Comparison of ENCODE assay signal across 24 cellular contexts in the genomic region with DNA sequence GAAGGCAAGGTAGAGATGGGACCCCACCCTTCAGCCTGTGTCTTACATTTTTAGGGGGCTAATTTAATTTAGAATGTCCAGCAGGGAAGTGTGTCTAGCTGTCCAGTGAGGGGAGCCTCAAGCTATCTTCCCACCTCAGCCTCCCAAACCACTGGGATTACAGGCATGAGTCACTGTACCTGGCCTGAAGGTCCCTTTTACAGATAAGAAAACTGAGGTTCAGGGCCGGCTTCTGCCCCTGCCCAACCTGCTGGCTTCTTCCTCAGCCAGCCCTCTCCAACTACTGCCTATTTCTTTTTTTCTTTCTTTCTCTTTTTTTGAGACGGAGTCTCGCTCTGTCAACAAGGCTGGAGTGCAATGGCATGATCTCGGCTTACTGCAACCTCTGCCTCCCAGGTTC. TPM values are rescaled to one million over a fixed set of nuclear protein-coding genes. Genes with fewer than 3 reads are reported as not detected.
DNase-seq lines count a peak whose midpoint lies in the region; ATAC-seq, FAIRE-seq and TF ChIP-seq lines count a peak whose summit lies in the region.
"Had no signal": no experiment of that assay in that cellular context is flagged by ENCODE, and none has a peak within 500 bp of the region (broad histone marks: within the 10 kb centered on the region; RNA-seq: fewer than 3 reads in every experiment).

No MANE protein-coding gene starts in this region.

- H3K4me3 ChIP-seq in K562 (no peak overlapping the region), osteoblast (ENCODE audit: insufficient read depth, low read length) (no peak overlapping the region)
- H3K4me3 ChIP-seq: BLaER1, GM12878 had no signal

- WGBS in K562 (ENCODE audit: insufficient coverage, low coverage, missing lambda C conversion rate) = 18% methylated on average over 4 of the region's 4 CpGs

- TF ChIP-seq RAD21 in K562 (CRISPR knock-in tag; conservative IDR thresholded peaks at IDR 0.05 in 1 of 2, IDR thresholded peaks at IDR 0.05 in 1 of 2) = no peak

- intact Hi-C loops in K562 (cut with micrococcal nuclease) = no loop called here

- H3K79me2 ChIP-seq in K562 (ENCODE audit: control insufficient read depth, insufficient read depth, low read length) = no peaks in the 10 kb centered on the region
- no peaks in the 10 kb centered on the region for H3K79me2 ChIP-seq in osteoblast (ENCODE audit: insufficient read depth, low read length)

- no peak for DNase-seq in K562 (ENCODE audit: extremely low read depth in 1 of 4, low spot score in 3 of 4)
- DNase-seq in osteoblast (ENCODE audit: insufficient read length, low spot score, missing footprints) = peak; percentile 17
- no peak for DNase-seq in medulla oblongata (ENCODE audit: extremely low spot score)
- DNase-seq: 8988T; ACHN; BE2C; C1 segment of cervical spinal cord; CD4-positive, alpha-beta memory T cell; CD4-positive, CD25-positive, alpha-beta regulatory T cell; CD8-positive, alpha-beta memory T cell; COR-L47; DMS 273 treated with DMSO at 0.1 percent for 48 hours; DMS153; DMS53; DMS79; DND-41; EL; GDM1 had no signal

- H3K4me1 ChIP-seq in K562 (replicated peaks in 1 of 2; ENCODE audit: control insufficient read depth in 2 of 2, insufficient read depth in 2 of 2, low read length in 2 of 2) (peaks cover 0 to 7% of the 10 kb centered on the region in 2 experiments; a peak in 2 of 5 replicates), osteoblast (ENCODE audit: insufficient read depth, low read length) (no peaks in the 10 kb centered on the region)
- H3K4me1 ChIP-seq: BE2C had no signal

- TF ChIP-seq POLR2A in K562 (conservative IDR thresholded peaks at IDR 0.05) = no peak

- no peak for TF ChIP-seq CTCF in K562 (IDR thresholded peaks at IDR 0.05 in 2 of 3, conservative IDR thresholded peaks at IDR 0.05 in 1 of 3; ENCODE audit: insufficient read depth in 2 of 3, low read depth in 1 of 3, low read length in 3 of 3)
- TF ChIP-seq CTCF in osteoblast (IDR thresholded peaks at IDR 0.05; ENCODE audit: extremely low read depth, low read depth, low read length) = no peak

- H3K36me3 ChIP-seq in K562 (ENCODE audit: control insufficient read depth, insufficient read depth, low read length) = no peaks in the 10 kb centered on the region
- no peaks in the 10 kb centered on the region for H3K36me3 ChIP-seq in osteoblast (ENCODE audit: insufficient read depth, low read length)
- H3K36me3 ChIP-seq: BE2C, BLaER1 had no signal

- FAIRE-seq in K562 (lab: Jason Lieb, UNC) = no peak
- FAIRE-seq: A204.1, GM12878, GM12892, GM18507 had no signal

- no peak overlapping the region for H3K27ac ChIP-seq in K562 (ENCODE audit: extremely low read depth, low read depth, low read length)
- no peak overlapping the region for H3K27ac ChIP-seq in osteoblast (ENCODE audit: low read depth, low read length)
- H3K27ac ChIP-seq: BLaER1 had no signal

- H3K9ac ChIP-seq in K562 (ENCODE audit: insufficient read depth in 1 of 2, low read depth in 2 of 2, low read length in 2 of 2) = no peak overlapping the region
- H3K9ac ChIP-seq: BLaER1 had no signal

- in situ Hi-C loops in K562 (cut with MboI) = no loop called here

- no peaks in the 10 kb centered on the region for H4K20me1 ChIP-seq in K562 (replicated peaks; ENCODE audit: control insufficient read depth, insufficient read depth, low read length)
- no peaks in the 10 kb centered on the region for H4K20me1 ChIP-seq in osteoblast (ENCODE audit: insufficient read depth, low read length)
- H4K20me1 ChIP-seq: BLaER1 had no signal

- H2AFZ ChIP-seq in K562 (ENCODE audit: low read depth, low read length) (no peak overlapping the region), osteoblast (ENCODE audit: low read length) (no peak overlapping the region)

- ATAC-seq in K562 = no peak; the same call in 2 of the 3 replicates
- no peak for ATAC-seq in HG03571 (IDR thresholded peaks at IDR 0.05; ENCODE audit: unreplicated experiment)
- ATAC-seq: GM12878 had no signal

- no peak for TF ChIP-seq EP300 in K562 (IDR thresholded peaks at IDR 0.05; ENCODE audit: low read length)

- CTCF ChIA-PET in K562 (lab: Yijun Ruan, JAX; ENCODE audit: low intra/inter-chr PET ratio) = no interaction called here

- no peak overlapping the region for H3K4me2 ChIP-seq in K562 (ENCODE audit: insufficient read depth, low read length)
- H3K4me2 ChIP-seq in osteoblast (ENCODE audit: insufficient read depth, low read length) = no peak overlapping the region
- H3K4me2 ChIP-seq: BLaER1 had no signal

- POLR2A ChIA-PET in K562 (lab: Yijun Ruan, JAX) = interaction anchor here (0.7 to 0.9 kb wide), 2 partner anchors 31 to 1655 kb away, joined by 3 to 6 read pairs; no protein-coding TSS in a partner anchor

- H3K9me3 ChIP-seq in K562 (replicated peaks; ENCODE audit: control insufficient read depth, insufficient read depth, low read depth, low read length) (no peaks in the 10 kb centered on the region), osteoblast (ENCODE audit: low read depth, low read length) (no peaks in the 10 kb centered on the region)
- H3K9me3 ChIP-seq: BE2C, BLaER1 had no signal

- no peaks in the 10 kb centered on the region for H3K9me1 ChIP-seq in K562 (ENCODE audit: control insufficient read depth, insufficient read depth, low read length)

- no TSS peak for BruUV-seq in K562 (replicated peaks; lab: Mats Ljungman, UMichigan)

- H3K27me3 ChIP-seq in K562 (ENCODE audit: control insufficient read depth in 2 of 2, insufficient read depth in 2 of 2, low read length in 2 of 2) (peaks cover 4 to 31% of the 10 kb centered on the region in 2 experiments; a peak in 3 of 5 replicates), osteoblast (ENCODE audit: insufficient read depth, low read length) (peaks cover 5% of the 10 kb centered on the region)
- H3K27me3 ChIP-seq: BE2C, BLaER1 had no signal

TF ChIP-seq in K562, 482 proteins besides CTCF, POLR2A, EP300 and RAD21 (continues in another document):
- TF ChIP-seq RBFOX2 (IDR thresholded peaks at IDR 0.05; ENCODE audit: low read depth, low read length) (no peak), E2F3 (CRISPR knock-in tag; IDR thresholded peaks at IDR 0.05) (no peak)

RNA-seq across cellular contexts. Expression of a gene that starts 19.4 kb away (rescaled TPM):
- 9.9 and 22.2 TPM in 2 replicates for total RNA-seq in K562 (2011; cell fraction: chromatin; rRNA removed; ENCODE audit: low replicate concordance)
- total RNA-seq in K562 (2011; cell fraction: nucleolus; rRNA removed) = 12.0 and 12.4 TPM in 2 replicates
- total RNA-seq in K562 (2011; cell fraction: nucleoplasm; rRNA removed) = 9.1 and 12.6 TPM in 2 replicates
- total RNA-seq in K562 (2014; rRNA removed) (4.2 and 6.8 TPM in 2 replicates), K562 (2014; rRNA removed; fragmentation: Illumina TruSeq; extraction: Trizol) (1.2 and 1.3 TPM in 2 replicates), K562 (2015; rRNA removed; fragmentation: Illumina TruSeq; extraction: Trizol) (1.5 and 2.7 TPM in 2 replicates), K562 (2021) (3.4 and 4.1 TPM in 2 replicates), osteoblast (98.4 and 107 TPM in 2 replicates)
- polyA plus RNA-seq in K562 (2011; rRNA removed) (5.1 and 10.3 TPM in 2 replicates), K562 (2014; fragmentation: Illumina TruSeq; extraction: Trizol) (2.9 and 4.7 TPM in 2 replicates), K562 (2014; fragmentation: Nextera tagmentation; extraction: Ambion mirVana) (not detected), K562 (2014; rRNA removed) (3.7 and 6.4 TPM in 2 replicates)
- 9.6 and 10.5 TPM in 2 replicates for polyA plus RNA-seq in K562 (2011; cell fraction: cytosol; rRNA removed)
- polyA plus RNA-seq in K562 (2011; cell fraction: nucleus; rRNA removed) = 9.2 and 20.4 TPM in 2 replicates
- polyA plus RNA-seq in K562 (2012) = 2.4 and 5.5 TPM in 2 replicates
- polyA minus RNA-seq in K562 (2011; rRNA and poly(A)+ RNA removed) = 2.5 and 2.9 TPM in 2 replicates
- polyA minus RNA-seq in K562 (2011; cell fraction: cytosol; rRNA and poly(A)+ RNA removed) = 3.3 and 6.9 TPM in 2 replicates
- 3.4 and 8.3 TPM in 2 replicates for polyA minus RNA-seq in K562 (2011; cell fraction: nucleus; rRNA and poly(A)+ RNA removed)

RNA-seq across cellular contexts. Expression of a gene that starts 40.9 kb away (rescaled TPM):
- total RNA-seq in K562 (2011; cell fraction: chromatin; rRNA removed; ENCODE audit: low replicate concordance) = 17.3 and 60.1 TPM in 2 replicates
- total RNA-seq in K562 (2011; cell fraction: nucleolus; rRNA removed) = 53.9 and 64.9 TPM in 2 replicates
- 23.2 and 29.4 TPM in 2 replicates for total RNA-seq in K562 (2011; cell fraction: nucleoplasm; rRNA removed)
- total RNA-seq in K562 (2014; rRNA removed) = 113 and 149 TPM in 2 replicates
- total RNA-seq in K562 (2014; rRNA removed; fragmentation: Illumina TruSeq; extraction: Trizol) = 26.2 and 45.7 TPM in 2 replicates
- total RNA-seq in K562 (2015; rRNA removed; fragmentation: Illumina TruSeq; extraction: Trizol) = 51.1 and 57.8 TPM in 2 replicates
- total RNA-seq in K562 (2021) = 78.9 and 88.6 TPM in 2 replicates
- polyA plus RNA-seq in K562 (2011; rRNA removed) = 35.6 and 43.2 TPM in 2 replicates
- polyA plus RNA-seq in K562 (2011; cell fraction: cytosol; rRNA removed) = 53.9 and 97.8 TPM in 2 replicates
- 37.4 and 64.0 TPM in 2 replicates for polyA plus RNA-seq in K562 (2011; cell fraction: nucleus; rRNA removed)
- 53.0 and 58.9 TPM in 2 replicates for polyA plus RNA-seq in K562 (2012)
- 33.3 and 53.3 TPM in 2 replicates for polyA plus RNA-seq in K562 (2014; fragmentation: Illumina TruSeq; extraction: Trizol)
- polyA plus RNA-seq in K562 (2014; fragmentation: Nextera tagmentation; extraction: Ambion mirVana) = 1 to 10 TPM; 1.1 to 6.3 TPM
- polyA plus RNA-seq in K562 (2014; rRNA removed) = 61.3 and 65.9 TPM in 2 replicates
- 27.6 and 57.1 TPM in 2 replicates for polyA minus RNA-seq in K562 (2011; rRNA and poly(A)+ RNA removed)
- polyA minus RNA-seq in K562 (2011; cell fraction: cytosol; rRNA and poly(A)+ RNA removed) = 34.9 and 39.1 TPM in 2 replicates
- polyA minus RNA-seq in K562 (2011; cell fraction: nucleus; rRNA and poly(A)+ RNA removed) = 23.5 and 26.5 TPM in 2 replicates
- total RNA-seq in osteoblast = 46.7 and 52.5 TPM in 2 replicates

RNA-seq across cellular contexts. Expression of a gene that starts 41.2 kb away (rescaled TPM):
- 63.5 and 278 TPM in 2 replicates for total RNA-seq in K562 (2011; cell fraction: chromatin; rRNA removed; ENCODE audit: low replicate concordance)
- 249 and 252 TPM in 2 replicates for total RNA-seq in K562 (2011; cell fraction: nucleolus; rRNA removed)
- total RNA-seq in K562 (2011; cell fraction: nucleoplasm; rRNA removed) = 127 and 141 TPM in 2 replicates
- total RNA-seq in K562 (2014; rRNA removed) (239 and 305 TPM in 2 replicates), K562 (2014; rRNA removed; fragmentation: Illumina TruSeq; extraction: Trizol) (19.2 and 33.2 TPM in 2 replicates), K562 (2015; rRNA removed; fragmentation: Illumina TruSeq; extraction: Trizol) (130 and 147 TPM in 2 replicates), K562 (2021) (273 and 289 TPM in 2 replicates), osteoblast (179 and 180 TPM in 2 replicates)
- polyA plus RNA-seq in K562 (2011; rRNA removed) (159 and 263 TPM in 2 replicates), K562 (2014; fragmentation: Illumina TruSeq; extraction: Trizol) (50.1 and 152 TPM in 2 replicates), K562 (2014; fragmentation: Nextera tagmentation; extraction: Ambion mirVana) (10 to 100 TPM in 1 of 2 experiments, 1 to 10 TPM in 1; 5.8 to 18.3 TPM), K562 (2014; rRNA removed) (230 and 233 TPM in 2 replicates)
- 307 and 533 TPM in 2 replicates for polyA plus RNA-seq in K562 (2011; cell fraction: cytosol; rRNA removed)
- 164 and 210 TPM in 2 replicates for polyA plus RNA-seq in K562 (2011; cell fraction: nucleus; rRNA removed)
- 176 and 372 TPM in 2 replicates for polyA plus RNA-seq in K562 (2012)
- polyA minus RNA-seq in K562 (2011; rRNA and poly(A)+ RNA removed) = 43.6 and 67.0 TPM in 2 replicates
- polyA minus RNA-seq in K562 (2011; cell fraction: cytosol; rRNA and poly(A)+ RNA removed) = 103 and 143 TPM in 2 replicates
- 49.1 and 66.3 TPM in 2 replicates for polyA minus RNA-seq in K562 (2011; cell fraction: nucleus; rRNA and poly(A)+ RNA removed)
